Comparison of ENCODE assay signal across 11 cellular contexts in the genomic region with DNA sequence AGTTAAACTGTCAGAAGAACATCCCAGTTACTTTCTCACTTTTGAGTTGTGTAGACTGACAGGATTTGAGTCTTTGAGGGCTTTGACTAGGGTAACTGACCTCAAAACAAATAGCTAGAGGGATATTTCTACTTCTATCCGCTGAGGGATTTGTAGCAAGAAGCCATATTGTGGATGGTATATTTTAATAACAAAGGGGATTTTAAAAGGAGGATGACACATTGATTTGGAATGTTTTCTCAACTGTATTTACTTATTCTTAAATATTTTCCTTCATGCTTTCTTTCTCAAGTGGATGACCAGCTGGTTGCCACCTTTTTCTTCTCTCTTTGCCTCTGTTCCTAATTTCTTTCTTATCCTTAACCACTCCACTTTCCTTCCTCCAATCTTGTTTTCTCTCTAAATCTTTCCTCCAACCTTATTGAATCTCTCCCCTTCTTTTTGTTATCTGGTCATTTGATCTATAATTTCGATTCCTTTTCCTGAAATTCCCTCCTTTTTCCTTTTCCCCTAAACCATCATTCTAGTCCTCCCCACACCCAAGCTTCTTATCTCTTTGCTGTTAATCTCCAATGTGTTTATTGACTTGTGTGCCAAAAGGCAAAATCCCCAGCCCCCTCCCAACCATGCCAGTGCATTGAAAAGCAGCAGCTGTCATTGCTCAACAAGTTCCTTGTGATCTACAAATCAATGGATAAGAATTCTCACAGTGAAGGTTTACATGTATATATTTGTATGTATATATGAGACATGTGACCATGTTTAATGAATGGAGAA.
DNase-seq lines count a peak whose midpoint lies in the region; ATAC-seq and TF ChIP-seq lines count a peak whose summit lies in the region.
"Had no signal": no experiment of that assay in that cellular context is flagged by ENCODE, and none has a peak within 500 bp of the region (broad histone marks: within the 10 kb centered on the region; RNA-seq: fewer than 3 reads in every experiment).

No MANE protein-coding gene starts in this region.

- no peaks in the 10 kb centered on the region for H3K9me3 ChIP-seq in HUES48 (ENCODE audit: control insufficient read depth, insufficient read depth, low read length)
- no peaks in the 10 kb centered on the region for H3K9me3 ChIP-seq in subcutaneous abdominal adipose tissue (ENCODE audit: control insufficient read depth in 5 of 5, low read length in 5 of 5)
- H3K9me3 ChIP-seq in upper lobe of right lung = no peaks in the 10 kb centered on the region

- no peak for ATAC-seq in upper lobe of right lung

- H3K4me1 ChIP-seq in HUES48 (ENCODE audit: control insufficient read depth, insufficient read depth, low read length) (peaks cover 35% of the 10 kb centered on the region), subcutaneous abdominal adipose tissue (ENCODE audit: control insufficient read depth in 5 of 5, insufficient read depth in 5 of 5, low read length in 5 of 5) (peaks cover 2 to 14% (median 12%) of the 10 kb centered on the region in 5 donors), upper lobe of right lung (peaks cover 38% of the 10 kb centered on the region)

- H3K27me3 ChIP-seq in HUES48 (ENCODE audit: control insufficient read depth, insufficient read depth, low read length) (no peaks in the 10 kb centered on the region), subcutaneous abdominal adipose tissue (ENCODE audit: control insufficient read depth in 5 of 5, insufficient read depth in 4 of 5, low read length in 5 of 5) (no peaks in the 10 kb centered on the region), upper lobe of right lung (no peaks in the 10 kb centered on the region)

- in situ Hi-C loops in astrocyte of the spinal cord (cut with HindIII; ENCODE audit: low sequenced_read_pairs) = no loop called here

- peak; percentile 73 for DNase-seq in astrocyte of the spinal cord (ENCODE audit: low read depth, low spot score)
- peak; percentile 76 for DNase-seq in iris pigment epithelial cell (ENCODE audit: low read depth)
- no peak for DNase-seq in NCI-H187 treated with DMSO at 0.1 percent for 48 hours (lab: John Stamatoyannopoulos, UW)
- no peak for DNase-seq in activated naive CD4-positive, alpha-beta T cell treated with anti-CD3 and anti-CD28 coated beads, Interleukin-2, amount 10 ng/mL, durations not matched to agents 7 days and 5 days
- no peak for DNase-seq in upper lobe of right lung
- DNase-seq: activated gamma-delta T cell treated with Interleukin-2 at 50 U/mL for 16 hours; NCI-H1930; stimulated activated naive CD4-positive, alpha-beta T cell treated with Interleukin-2 at 50 U/mL for 16 hours had no signal

- no peaks in the 10 kb centered on the region for H3K36me3 ChIP-seq in HUES48 (ENCODE audit: control insufficient read depth, insufficient read depth, low read length)
- H3K36me3 ChIP-seq in subcutaneous abdominal adipose tissue (ENCODE audit: control insufficient read depth in 5 of 5, insufficient read depth in 5 of 5, low read length in 5 of 5) = no peaks in the 10 kb centered on the region
- no peaks in the 10 kb centered on the region for H3K36me3 ChIP-seq in upper lobe of right lung

- no peaks in the 10 kb centered on the region for H3K4me1 Mint-ChIP-seq in activated naive CD4-positive, alpha-beta T cell treated with anti-CD3 and anti-CD28 coated beads, Interleukin-2, amount 10 ng/mL, durations not matched to agents 7 days and 5 days
- H3K4me1 Mint-ChIP-seq: memory B cell had no signal

- H3K4me3 ChIP-seq in HUES48 (ENCODE audit: low read depth, low read length) = peak overlapping the region; percentile 37; the same call in 1 of the 2 replicates
- H3K4me3 ChIP-seq in astrocyte of the spinal cord (ENCODE audit: low read depth, low read length) = no peak overlapping the region
- no peak overlapping the region for H3K4me3 ChIP-seq in subcutaneous abdominal adipose tissue (ENCODE audit: low read depth in 1 of 5, low read length in 5 of 5)
- H3K4me3 ChIP-seq in upper lobe of right lung = no peak overlapping the region

- H3K27ac Mint-ChIP-seq in activated naive CD4-positive, alpha-beta T cell treated with anti-CD3 and anti-CD28 coated beads, Interleukin-2, amount 10 ng/mL, durations not matched to agents 7 days and 5 days = no peak overlapping the region
- H3K27ac Mint-ChIP-seq: memory B cell had no signal

- intact Hi-C loops in upper lobe of right lung (cut with DNase I) = no loop called here

- TF ChIP-seq CTCF in astrocyte of the spinal cord (IDR thresholded peaks at IDR 0.05; ENCODE audit: low read depth, low read length) = no peak
- TF ChIP-seq CTCF in upper lobe of right lung (IDR thresholded peaks at IDR 0.05) = no peak

- CTCF ChIA-PET in activated naive CD4-positive, alpha-beta T cell treated with anti-CD3 and anti-CD28 coated beads, Interleukin-2, amount 10 ng/mL, durations not matched to agents 7 days and 5 days (lab: Charles Lee) = no interaction called here

- H3K27ac ChIP-seq in HUES48 (ENCODE audit: low read depth, low read length) (peak overlapping the region; percentile 96), subcutaneous abdominal adipose tissue (ENCODE audit: low read depth, low read length) (peak overlapping the region; percentile 79), upper lobe of right lung (no peak overlapping the region)

- H3K9me3 Mint-ChIP-seq in activated naive CD4-positive, alpha-beta T cell treated with anti-CD3 and anti-CD28 coated beads, Interleukin-2, amount 10 ng/mL, durations not matched to agents 7 days and 5 days = peaks cover 2% of the 10 kb centered on the region
- H3K9me3 Mint-ChIP-seq: memory B cell had no signal

- H3K9ac ChIP-seq in HUES48 (ENCODE audit: low read depth, low read length) = peak overlapping the region; percentile 18; the same call in 1 of the 2 replicates
- H3K9ac ChIP-seq in subcutaneous abdominal adipose tissue (ENCODE audit: low read length in 5 of 5) = no peak overlapping the region

- H3K36me3 Mint-ChIP-seq in activated naive CD4-positive, alpha-beta T cell treated with anti-CD3 and anti-CD28 coated beads, Interleukin-2, amount 10 ng/mL, durations not matched to agents 7 days and 5 days = no peaks in the 10 kb centered on the region
- H3K36me3 Mint-ChIP-seq: memory B cell had no signal

- H3K4me3 Mint-ChIP-seq in activated naive CD4-positive, alpha-beta T cell treated with anti-CD3 and anti-CD28 coated beads, Interleukin-2, amount 10 ng/mL, durations not matched to agents 7 days and 5 days = no peak overlapping the region
- H3K4me3 Mint-ChIP-seq: memory B cell had no signal

- H3K27me3 Mint-ChIP-seq in activated naive CD4-positive, alpha-beta T cell treated with anti-CD3 and anti-CD28 coated beads, Interleukin-2, amount 10 ng/mL, durations not matched to agents 7 days and 5 days = no peaks in the 10 kb centered on the region
- H3K27me3 Mint-ChIP-seq: memory B cell had no signal

Comparison
In these comparisons a context has a peak if more than half of its experiments do, and no peak if none do; other contexts are left out.
1. DNase-seq: peak in astrocyte of the spinal cord (single experiment) and iris pigment epithelial cell (single experiment); none in NCI-H187 treated with DMSO at 0.1 percent for 48 hours (single experiment), activated naive CD4-positive, alpha-beta T cell treated with anti-CD3 and anti-CD28 coated beads, Interleukin-2, amount 10 ng/mL, durations not matched to agents 7 days and 5 days (single experiment) and upper lobe of right lung (single experiment).